Comparison of ENCODE assay signal across 11 cellular contexts in the genomic region with DNA sequence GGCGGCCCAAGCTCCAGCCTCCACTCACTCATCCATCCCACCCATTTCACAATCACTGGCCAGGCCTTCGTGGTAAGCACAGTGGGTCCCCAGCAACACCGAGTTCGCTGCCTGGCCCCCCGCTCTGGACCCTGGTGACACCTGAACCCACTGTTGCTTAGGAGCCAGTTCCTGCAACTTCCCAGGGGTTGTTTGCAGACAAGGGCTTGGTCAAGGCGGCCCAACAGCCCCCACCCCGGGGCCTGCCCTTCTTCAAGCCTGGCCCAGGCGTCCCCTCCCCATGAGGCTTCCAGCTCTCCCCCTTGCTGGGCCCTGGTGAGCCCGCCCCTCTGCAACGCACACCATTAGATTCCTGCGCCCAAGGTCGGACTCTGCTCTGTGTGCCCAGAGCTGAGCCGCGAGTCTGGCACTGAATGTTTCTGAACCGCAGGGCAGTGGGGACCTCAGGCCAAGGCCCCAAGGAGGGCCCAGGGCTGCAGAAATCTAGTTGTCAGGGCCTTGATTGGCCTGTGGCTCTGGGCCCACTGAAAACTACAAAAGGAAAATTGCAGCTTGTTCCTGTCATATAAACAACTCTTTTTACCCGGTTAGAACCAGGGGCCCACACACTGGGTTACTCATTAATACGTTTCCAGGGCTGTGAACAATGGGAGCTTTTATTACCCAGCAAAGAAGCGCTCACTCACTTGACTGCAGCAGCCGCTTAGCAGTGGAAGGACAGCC. TPM values are rescaled to one million over a fixed set of nuclear protein-coding genes. Genes with fewer than 3 reads are reported as not detected.
DNase-seq lines count a peak whose midpoint lies in the region; TF ChIP-seq lines count a peak whose summit lies in the region.
"Had no signal": no experiment of that assay in that cellular context is flagged by ENCODE, and none has a peak within 500 bp of the region (broad histone marks: within the 10 kb centered on the region; RNA-seq: fewer than 3 reads in every experiment).

No MANE protein-coding gene starts in this region.

- H3K4me3 ChIP-seq in neuron (ENCODE audit: low read length) (no peak overlapping the region), tibial artery (no peak overlapping the region), coronary artery (no peak overlapping the region)

- peak overlapping the region; percentile 17 for H2AFZ ChIP-seq in neuron (ENCODE audit: low read depth, low read length)

- H3K4me1 ChIP-seq in neuron (ENCODE audit: insufficient read depth, low read length) (peaks cover 35% of the 10 kb centered on the region), tibial artery (peaks cover 0 to 27% (median 21%) of the 10 kb centered on the region in 4 donors)

- no peaks in the 10 kb centered on the region for H3K27me3 ChIP-seq in neuron (ENCODE audit: insufficient read depth, low read length)
- no peaks in the 10 kb centered on the region for H3K27me3 ChIP-seq in tibial artery

- DNase-seq in Daoy (ENCODE audit: low read depth) = peak; percentile 25
- peak; percentile 96 for DNase-seq in HT-29 (ENCODE audit: low spot score)
- DNase-seq in dermis blood vessel endothelial cell = peak; percentile 51
- no peak for DNase-seq in SHP77 treated with DMSO at 0.1 percent for 48 hours (lab: John Stamatoyannopoulos, UW)
- DNase-seq in NCI-H2196 (lab: John Stamatoyannopoulos, UW; ENCODE audit: unreplicated experiment) = no peak
- DNase-seq in tibial artery = no peak
- DNase-seq in coronary artery (ENCODE audit: low spot score) = no peak
- DNase-seq: PC-3 had no signal

- H3K27ac ChIP-seq in tibial artery = no peak overlapping the region
- no peak overlapping the region for H3K27ac ChIP-seq in coronary artery

- intact Hi-C loops in tibial artery (cut with DNase I; ENCODE audit: low total_unique reads) = no loop called here

- H3K9me3 ChIP-seq in neuron (ENCODE audit: low read length) (no peaks in the 10 kb centered on the region), tibial artery (no peaks in the 10 kb centered on the region)

- TF ChIP-seq CTCF in tibial artery (IDR thresholded peaks at IDR 0.05) = no peak
- no peak for TF ChIP-seq CTCF in coronary artery (IDR thresholded peaks at IDR 0.05)

- H3K36me3 ChIP-seq in neuron (ENCODE audit: insufficient read depth, low read length) = peaks cover 8% of the 10 kb centered on the region
- H3K36me3 ChIP-seq in tibial artery = peaks cover 4 to 10% (median 5%) of the 10 kb centered on the region in 3 donors

RNA-seq across cellular contexts. Expression of a gene that starts 2.1 kb away (rescaled TPM):
- total RNA-seq in Daoy (2014; rRNA removed; shearing (Covaris generic)) = 8.9 and 11.5 TPM in 2 replicates
- total RNA-seq in HT-29 (2014; rRNA removed; shearing (Covaris generic)) = 15.2 and 21.6 TPM in 2 replicates
- total RNA-seq in dermis blood vessel endothelial cell = 7.2 and 12.4 TPM in 2 replicates

RNA-seq across cellular contexts. Expression of a gene that starts 5.5 kb away (rescaled TPM):
- total RNA-seq in Daoy (2014; rRNA removed; shearing (Covaris generic)) = not detected in 2 replicates
- 1.9 and 3.7 TPM in 2 replicates for total RNA-seq in HT-29 (2014; rRNA removed; shearing (Covaris generic))
- total RNA-seq in dermis blood vessel endothelial cell = not detected in 2 replicates
- total RNA-seq: endothelial cell of umbilical vein, PC-3, pulmonary artery endothelial cell had no signal

RNA-seq across cellular contexts. Expression of a gene that starts 23.0 kb away (rescaled TPM):
- 1.3 and 5.9 TPM in 2 replicates for total RNA-seq in Daoy (2014; rRNA removed; shearing (Covaris generic))
- 535 and 538 TPM in 2 replicates for total RNA-seq in HT-29 (2014; rRNA removed; shearing (Covaris generic))
- total RNA-seq in dermis blood vessel endothelial cell = 1.7 and 2.9 TPM in 2 replicates

Comparison
In these comparisons a context has a peak if more than half of its experiments do, and no peak if none do; other contexts are left out.
1. DNase-seq: peak in Daoy (single experiment), HT-29 (single experiment) and dermis blood vessel endothelial cell (single experiment); none in SHP77 treated with DMSO at 0.1 percent for 48 hours (single experiment), NCI-H2196 (single experiment), tibial artery (0 of 2) and coronary artery (single experiment).
2. RNA of a gene that starts 23.0 kb away (total RNA-seq): 535 to 538 TPM in HT-29; 1.7 to 2.9 TPM in dermis blood vessel endothelial cell and 1.3 to 5.9 TPM in Daoy; every median in the first group is over 10 times any median in the second.